Comparison of ENCODE assay signal across 27 cellular contexts in genomic region chr2:65093211-65093610, GRCh38. TPM values are rescaled to one million over a fixed set of nuclear protein-coding genes. Genes with fewer than 3 reads are reported as not detected.
DNase-seq lines count a peak whose midpoint lies in the region; ATAC-seq and TF ChIP-seq lines count a peak whose summit lies in the region.
"Had no signal": no experiment of that assay in that cellular context is flagged by ENCODE, and none has a peak within 500 bp of the region (broad histone marks: within the 10 kb centered on the region; RNA-seq: fewer than 3 reads in every experiment).

No MANE protein-coding gene starts in this region.

- H3K9ac ChIP-seq in BLaER1: no peak overlapping the region
- H3K9ac ChIP-seq: GM23248, KMS-11 had no signal

- no peaks in the 10 kb centered on the region for H3K9me3 Mint-ChIP-seq in activated CD8-positive, alpha-beta T cell treated with anti-CD3 and anti-CD28 coated beads for 36 hours
- H3K9me3 Mint-ChIP-seq in activated CD8-positive, alpha-beta T cell treated with anti-CD3 and anti-CD28 coated beads, Interleukin-2, amount 10 ng/mL, durations not matched to agents 7 days and 5 days (ENCODE audit: insufficient read depth): no peaks in the 10 kb centered on the region
- no peaks in the 10 kb centered on the region for H3K9me3 Mint-ChIP-seq in brain
- no peaks in the 10 kb centered on the region for H3K9me3 Mint-ChIP-seq in naive thymus-derived CD8-positive, alpha-beta T cell
- H3K9me3 Mint-ChIP-seq: activated T-cell treated with anti-CD3 and anti-CD28 coated beads, Interleukin-2, amount 50 U/mL, for 4 hours; nephron had no signal

- POLR2A ChIA-PET in activated CD8-positive, alpha-beta T cell treated with anti-CD3 and anti-CD28 coated beads for 36 hours (lab: Charles Lee): no interaction called here
- POLR2A ChIA-PET in activated CD8-positive, alpha-beta T cell treated with anti-CD3 and anti-CD28 coated beads, Interleukin-2, amount 10 ng/mL, durations not matched to agents 7 days and 5 days (lab: Charles Lee): no interaction called here
- POLR2A ChIA-PET in naive thymus-derived CD8-positive, alpha-beta T cell (lab: Charles Lee): interaction anchor here (0.6 kb wide), 1 partner anchor 9 kb away, joined by 4 read pairs; no protein-coding TSS in a partner anchor

- H3K36me3 ChIP-seq in BLaER1: peaks cover 98% of the 10 kb centered on the region

- H3K27ac Mint-ChIP-seq in activated CD8-positive, alpha-beta T cell treated with anti-CD3 and anti-CD28 coated beads for 36 hours: peak overlapping the region; percentile 74
- H3K27ac Mint-ChIP-seq in activated CD8-positive, alpha-beta T cell treated with anti-CD3 and anti-CD28 coated beads, Interleukin-2, amount 10 ng/mL, durations not matched to agents 7 days and 5 days: no peak overlapping the region
- H3K27ac Mint-ChIP-seq in brain: peak overlapping the region in 3 of 5 experiments; percentile 1 to 25 (median 19)
- H3K27ac Mint-ChIP-seq in naive thymus-derived CD8-positive, alpha-beta T cell: peak overlapping the region in 6 of 10 donors; percentile 23 to 47 (median 44)
- H3K27ac Mint-ChIP-seq: nephron; stimulated activated memory B cell treated with anti-CD40 and anti-IgM and Interleukin-4, amounts not matched to agents 10 μg/mL and 1 μg/mL and 100 μg/mL, for 72 hours had no signal

- H3K27me3 ChIP-seq in BLaER1: no peaks in the 10 kb centered on the region
- H3K27me3 ChIP-seq: cardiac muscle cell, SJSA1 had no signal

- H3K4me3 Mint-ChIP-seq in activated CD8-positive, alpha-beta T cell treated with anti-CD3 and anti-CD28 coated beads for 36 hours: no peak overlapping the region
- H3K4me3 Mint-ChIP-seq in activated CD8-positive, alpha-beta T cell treated with anti-CD3 and anti-CD28 coated beads, Interleukin-2, amount 10 ng/mL, durations not matched to agents 7 days and 5 days: no peak overlapping the region
- no peak overlapping the region for H3K4me3 Mint-ChIP-seq in brain
- no peak overlapping the region for H3K4me3 Mint-ChIP-seq in naive thymus-derived CD8-positive, alpha-beta T cell
- H3K4me3 Mint-ChIP-seq: activated T-cell treated with anti-CD3 and anti-CD28 coated beads, Interleukin-2, amount 50 U/mL, for 4 hours; nephron; stimulated activated memory B cell treated with anti-CD40 and anti-IgM and Interleukin-4, amounts not matched to agents 10 μg/mL and 1 μg/mL and 100 μg/mL, for 72 hours had no signal

- H3K9me3 ChIP-seq in BLaER1: peaks cover 50% of the 10 kb centered on the region
- H3K9me3 ChIP-seq: SJSA1 had no signal

- H3K36me3 Mint-ChIP-seq in activated CD8-positive, alpha-beta T cell treated with anti-CD3 and anti-CD28 coated beads for 36 hours (ENCODE audit: low read depth): peaks cover 44% of the 10 kb centered on the region
- peaks cover 57% of the 10 kb centered on the region for H3K36me3 Mint-ChIP-seq in activated CD8-positive, alpha-beta T cell treated with anti-CD3 and anti-CD28 coated beads, Interleukin-2, amount 10 ng/mL, durations not matched to agents 7 days and 5 days (ENCODE audit: low read depth)
- H3K36me3 Mint-ChIP-seq in brain: peaks cover 85% of the 10 kb centered on the region
- peaks cover 4 to 91% (median 18%) of the 10 kb centered on the region in 3 donors for H3K36me3 Mint-ChIP-seq in naive thymus-derived CD8-positive, alpha-beta T cell

- no peaks in the 10 kb centered on the region for H3K4me1 ChIP-seq in BLaER1

- H3K4me2 ChIP-seq in BLaER1: no peak overlapping the region
- H3K4me2 ChIP-seq: KMS-11 had no signal

- no peak for DNase-seq in activated CD8-positive, alpha-beta T cell treated with anti-CD3 and anti-CD28 coated beads for 36 hours
- no peak for DNase-seq in activated CD8-positive, alpha-beta T cell treated with anti-CD3 and anti-CD28 coated beads, Interleukin-2, amount 10 ng/mL, durations not matched to agents 7 days and 5 days
- DNase-seq in naive thymus-derived CD8-positive, alpha-beta T cell: no peak
- DNase-seq in NCI-H1694 (lab: John Stamatoyannopoulos, UW) (no peak), NCI-H69 (lab: John Stamatoyannopoulos, UW) (no peak), T1000 (lab: John Stamatoyannopoulos, UW) (no peak)
- DNase-seq: activated naive CD4-positive, alpha-beta T cell treated with anti-CD3 and anti-CD28 coated beads, Interleukin-2, amount 50 U/mL, for 16 hours; activated T-cell treated with anti-CD3 and anti-CD28 coated beads, Interleukin-2, amount 50 U/mL, for 4 hours; aorta; effector CD8-positive, alpha-beta T cell; GM23248; islet precursor cell; MM.1S; NCI-H1105 treated with DMSO at 0.1 percent for 48 hours; NCI-H2029; NCI-H524 treated with DMSO at 0.1 percent for 48 hours; OCI-M1 had no signal

- ATAC-seq in activated CD8-positive, alpha-beta T cell treated with anti-CD3 and anti-CD28 coated beads for 36 hours: no peak
- ATAC-seq in activated CD8-positive, alpha-beta T cell treated with anti-CD3 and anti-CD28 coated beads, Interleukin-2, amount 10 ng/mL, durations not matched to agents 7 days and 5 days: no peak
- no peak for ATAC-seq in naive thymus-derived CD8-positive, alpha-beta T cell
- ATAC-seq: activated CD4-positive, CD25-positive, alpha-beta regulatory T cell treated with anti-CD3 and anti-CD28 coated beads, Interleukin-2, amount 50 U/mL, for 24 hours; activated T-cell treated with anti-CD3 and anti-CD28 coated beads, Interleukin-2, amount 50 U/mL, for 4 hours; stimulated activated memory B cell treated with anti-CD40 and anti-IgM and Interleukin-4, amounts not matched to agents 10 μg/mL and 1 μg/mL and 100 μg/mL, for 72 hours had no signal

- 0 out of 2 replicates have a peak overlapping the region, but pooled peaks have one; percentile 26 for H3K4me3 ChIP-seq in BLaER1
- H3K4me3 ChIP-seq: cardiac muscle cell, coronary artery, GM23248, SJSA1 had no signal

- intact Hi-C loops in activated CD8-positive, alpha-beta T cell treated with anti-CD3 and anti-CD28 coated beads for 36 hours (cut with micrococcal nuclease): no loop called here

- TF ChIP-seq CTCF in activated CD8-positive, alpha-beta T cell treated with anti-CD3 and anti-CD28 coated beads for 36 hours (IDR thresholded peaks at IDR 0.05): no peak
- TF ChIP-seq CTCF in brain (conservative IDR thresholded peaks at IDR 0.05): no peak

- CTCF ChIA-PET in activated CD8-positive, alpha-beta T cell treated with anti-CD3 and anti-CD28 coated beads for 36 hours (lab: Charles Lee): interaction anchor here (0.6 kb wide), 1 partner anchor 12 kb away, joined by 3 read pairs; no protein-coding TSS in a partner anchor
- CTCF ChIA-PET in activated CD8-positive, alpha-beta T cell treated with anti-CD3 and anti-CD28 coated beads, Interleukin-2, amount 10 ng/mL, durations not matched to agents 7 days and 5 days (lab: Charles Lee): interaction anchor here (1.5 kb wide), 1 partner anchor 9 kb away, joined by 3 read pairs; no protein-coding TSS in a partner anchor

- H3K4me1 Mint-ChIP-seq in activated CD8-positive, alpha-beta T cell treated with anti-CD3 and anti-CD28 coated beads for 36 hours (ENCODE audit: low read depth): peaks cover 28% of the 10 kb centered on the region
- H3K4me1 Mint-ChIP-seq in activated CD8-positive, alpha-beta T cell treated with anti-CD3 and anti-CD28 coated beads, Interleukin-2, amount 10 ng/mL, durations not matched to agents 7 days and 5 days (ENCODE audit: low read depth): peaks cover 6% of the 10 kb centered on the region
- peaks cover 19% of the 10 kb centered on the region for H3K4me1 Mint-ChIP-seq in brain
- peaks cover 13 to 25% (median 20%) of the 10 kb centered on the region in 4 donors for H3K4me1 Mint-ChIP-seq in naive thymus-derived CD8-positive, alpha-beta T cell
- H3K4me1 Mint-ChIP-seq: stimulated activated memory B cell treated with anti-CD40 and anti-IgM and Interleukin-4, amounts not matched to agents 10 μg/mL and 1 μg/mL and 100 μg/mL, for 72 hours had no signal

- no peaks in the 10 kb centered on the region for H3K27me3 Mint-ChIP-seq in activated CD8-positive, alpha-beta T cell treated with anti-CD3 and anti-CD28 coated beads for 36 hours
- no peaks in the 10 kb centered on the region for H3K27me3 Mint-ChIP-seq in activated CD8-positive, alpha-beta T cell treated with anti-CD3 and anti-CD28 coated beads, Interleukin-2, amount 10 ng/mL, durations not matched to agents 7 days and 5 days (ENCODE audit: low read depth)
- H3K27me3 Mint-ChIP-seq in brain: peaks cover 3% of the 10 kb centered on the region
- H3K27me3 Mint-ChIP-seq in naive thymus-derived CD8-positive, alpha-beta T cell: no peaks in the 10 kb centered on the region
- H3K27me3 Mint-ChIP-seq: stimulated activated memory B cell treated with anti-CD40 and anti-IgM and Interleukin-4, amounts not matched to agents 10 μg/mL and 1 μg/mL and 100 μg/mL, for 72 hours had no signal

- H3K27ac ChIP-seq in BLaER1: no peak overlapping the region
- H3K27ac ChIP-seq: cardiac muscle cell, coronary artery, GM23248, KMS-11, RWPE1, SJSA1 had no signal

- peaks cover 41% of the 10 kb centered on the region; the same call in 1 of the 2 replicates for H4K20me1 ChIP-seq in BLaER1

RNA-seq across cellular contexts. Expression of gene RAB1A, which starts 36.7 kb away (rescaled TPM):
- total RNA-seq in activated CD8-positive, alpha-beta T cell treated with anti-CD3 and anti-CD28 coated beads for 36 hours: 10 to 100 TPM; 71.8 to 75.8 TPM
- total RNA-seq in activated CD8-positive, alpha-beta T cell treated with anti-CD3 and anti-CD28 coated beads, Interleukin-2, amount 10 ng/mL, durations not matched to agents 7 days and 5 days: 10 to 100 TPM; 58.7 to 62.7 TPM
- 64.4 TPM for polyA plus RNA-seq in brain (ENCODE audit: insufficient read depth, low read depth, low replicate concordance)
- 10 to 100 TPM; 51.4 to 51.8 TPM for total RNA-seq in naive thymus-derived CD8-positive, alpha-beta T cell
- 10 to 100 TPM; 38.8 to 45.4 (median 41.7) TPM for polyA plus RNA-seq in naive thymus-derived CD8-positive, alpha-beta T cell

RNA-seq across cellular contexts. Expression of gene CEP68, which starts 37.0 kb away (rescaled TPM):
- total RNA-seq in activated CD8-positive, alpha-beta T cell treated with anti-CD3 and anti-CD28 coated beads for 36 hours: 1 to 10 TPM; 6.0 to 6.3 TPM
- total RNA-seq in activated CD8-positive, alpha-beta T cell treated with anti-CD3 and anti-CD28 coated beads, Interleukin-2, amount 10 ng/mL, durations not matched to agents 7 days and 5 days: 1 to 10 TPM; 8.1 to 9.7 TPM
- polyA plus RNA-seq in brain (ENCODE audit: insufficient read depth, low read depth, low replicate concordance): 15.2 TPM
- total RNA-seq in naive thymus-derived CD8-positive, alpha-beta T cell: 10 to 100 TPM; 53.3 to 61.7 TPM
- 10 to 100 TPM; 26.6 to 39.1 (median 34.7) TPM for polyA plus RNA-seq in naive thymus-derived CD8-positive, alpha-beta T cell

Comparison
In these comparisons a context has a peak if more than half of its experiments do, and no peak if none do; other contexts are left out.
1. RNA of gene CEP68, which starts 37.0 kb away (total RNA-seq): 53.3 to 61.7 TPM in naive thymus-derived CD8-positive, alpha-beta T cell; 8.1 to 9.7 TPM in activated CD8-positive, alpha-beta T cell treated with anti-CD3 and anti-CD28 coated beads, Interleukin-2, amount 10 ng/mL, durations not matched to agents 7 days and 5 days and 6.0 to 6.3 TPM in activated CD8-positive, alpha-beta T cell treated with anti-CD3 and anti-CD28 coated beads for 36 hours; every median in the first group is over 4 times any median in the second.